1 cellular context compared by ENCODE assay signal in the genomic region with DNA sequence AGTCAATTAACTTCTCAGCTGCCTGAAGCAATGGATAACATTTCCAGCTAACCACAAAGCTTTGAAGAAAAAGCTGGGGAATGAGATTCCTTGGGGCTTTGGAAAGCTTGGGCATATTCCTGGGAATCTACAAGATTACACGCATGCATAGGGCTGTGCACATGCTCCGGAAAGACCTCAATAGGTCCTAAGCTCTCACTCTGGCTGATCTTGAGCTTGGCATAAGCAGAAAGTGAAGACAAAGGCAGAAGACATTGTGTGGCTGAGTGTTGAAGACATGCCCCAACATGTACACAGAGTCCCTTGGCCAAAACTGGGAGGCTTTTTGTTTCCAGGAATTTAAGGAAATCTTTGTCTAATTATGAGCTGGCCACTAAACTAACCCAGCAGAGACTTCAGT.
TF ChIP-seq lines count a peak whose summit lies in the region.

No MANE protein-coding gene starts in this region.

TF ChIP-seq in H1, 55 proteins besides CTCF, POLR2A, EP300 and RAD21:
- TF ChIP-seq RXRA (IDR thresholded peaks at IDR 0.05; ENCODE audit: insufficient read depth, low read depth, low read length) (no peak), SP1 (IDR thresholded peaks at IDR 0.05; ENCODE audit: low read depth, low read length) (no peak), CEBPB (IDR thresholded peaks at IDR 0.05; ENCODE audit: low read depth, low read length) (no peak), ZNF274 (IDR thresholded peaks at IDR 0.05; ENCODE audit: borderline replicate concordance, extremely low read depth, low read length) (no peak), EZH2 (IDR thresholded peaks at IDR 0.05; ENCODE audit: low read depth, low read length, severe bottlenecking) (no peak), CHD2 (IDR thresholded peaks at IDR 0.05; ENCODE audit: low read length) (no peak), EGR1 (IDR thresholded peaks at IDR 0.05; ENCODE audit: borderline replicate concordance, low read depth, low read length) (no peak), RNF2 (IDR thresholded peaks at IDR 0.05; ENCODE audit: borderline replicate concordance, low read depth, low read length, missing control alignments, poor library complexity, severe bottlenecking) (no peak), CHD1 (IDR thresholded peaks at IDR 0.05; ENCODE audit: low read depth, low read length) (no peak), GABPA (IDR thresholded peaks at IDR 0.05; ENCODE audit: borderline replicate concordance, insufficient read depth, low read length) (no peak), BRCA1 (IDR thresholded peaks at IDR 0.05; ENCODE audit: low read depth, low read length) (no peak), TCF12 (IDR thresholded peaks at IDR 0.05; ENCODE audit: low read depth, low read length) (no peak), BACH1 (IDR thresholded peaks at IDR 0.05; ENCODE audit: low read length) (no peak), JUN (IDR thresholded peaks at IDR 0.05; ENCODE audit: low read depth, low read length) (no peak), BCL11A (IDR thresholded peaks at IDR 0.05; ENCODE audit: low read depth in 2 of 2, low read length in 2 of 2) (no peak), SP4 (IDR thresholded peaks at IDR 0.05; ENCODE audit: low read length) (no peak), ASH2L (IDR thresholded peaks at IDR 0.05; ENCODE audit: low read length) (no peak), TEAD4 (IDR thresholded peaks at IDR 0.05; ENCODE audit: low read depth, low read length) (no peak)
- TF ChIP-seq, protein P1, sequence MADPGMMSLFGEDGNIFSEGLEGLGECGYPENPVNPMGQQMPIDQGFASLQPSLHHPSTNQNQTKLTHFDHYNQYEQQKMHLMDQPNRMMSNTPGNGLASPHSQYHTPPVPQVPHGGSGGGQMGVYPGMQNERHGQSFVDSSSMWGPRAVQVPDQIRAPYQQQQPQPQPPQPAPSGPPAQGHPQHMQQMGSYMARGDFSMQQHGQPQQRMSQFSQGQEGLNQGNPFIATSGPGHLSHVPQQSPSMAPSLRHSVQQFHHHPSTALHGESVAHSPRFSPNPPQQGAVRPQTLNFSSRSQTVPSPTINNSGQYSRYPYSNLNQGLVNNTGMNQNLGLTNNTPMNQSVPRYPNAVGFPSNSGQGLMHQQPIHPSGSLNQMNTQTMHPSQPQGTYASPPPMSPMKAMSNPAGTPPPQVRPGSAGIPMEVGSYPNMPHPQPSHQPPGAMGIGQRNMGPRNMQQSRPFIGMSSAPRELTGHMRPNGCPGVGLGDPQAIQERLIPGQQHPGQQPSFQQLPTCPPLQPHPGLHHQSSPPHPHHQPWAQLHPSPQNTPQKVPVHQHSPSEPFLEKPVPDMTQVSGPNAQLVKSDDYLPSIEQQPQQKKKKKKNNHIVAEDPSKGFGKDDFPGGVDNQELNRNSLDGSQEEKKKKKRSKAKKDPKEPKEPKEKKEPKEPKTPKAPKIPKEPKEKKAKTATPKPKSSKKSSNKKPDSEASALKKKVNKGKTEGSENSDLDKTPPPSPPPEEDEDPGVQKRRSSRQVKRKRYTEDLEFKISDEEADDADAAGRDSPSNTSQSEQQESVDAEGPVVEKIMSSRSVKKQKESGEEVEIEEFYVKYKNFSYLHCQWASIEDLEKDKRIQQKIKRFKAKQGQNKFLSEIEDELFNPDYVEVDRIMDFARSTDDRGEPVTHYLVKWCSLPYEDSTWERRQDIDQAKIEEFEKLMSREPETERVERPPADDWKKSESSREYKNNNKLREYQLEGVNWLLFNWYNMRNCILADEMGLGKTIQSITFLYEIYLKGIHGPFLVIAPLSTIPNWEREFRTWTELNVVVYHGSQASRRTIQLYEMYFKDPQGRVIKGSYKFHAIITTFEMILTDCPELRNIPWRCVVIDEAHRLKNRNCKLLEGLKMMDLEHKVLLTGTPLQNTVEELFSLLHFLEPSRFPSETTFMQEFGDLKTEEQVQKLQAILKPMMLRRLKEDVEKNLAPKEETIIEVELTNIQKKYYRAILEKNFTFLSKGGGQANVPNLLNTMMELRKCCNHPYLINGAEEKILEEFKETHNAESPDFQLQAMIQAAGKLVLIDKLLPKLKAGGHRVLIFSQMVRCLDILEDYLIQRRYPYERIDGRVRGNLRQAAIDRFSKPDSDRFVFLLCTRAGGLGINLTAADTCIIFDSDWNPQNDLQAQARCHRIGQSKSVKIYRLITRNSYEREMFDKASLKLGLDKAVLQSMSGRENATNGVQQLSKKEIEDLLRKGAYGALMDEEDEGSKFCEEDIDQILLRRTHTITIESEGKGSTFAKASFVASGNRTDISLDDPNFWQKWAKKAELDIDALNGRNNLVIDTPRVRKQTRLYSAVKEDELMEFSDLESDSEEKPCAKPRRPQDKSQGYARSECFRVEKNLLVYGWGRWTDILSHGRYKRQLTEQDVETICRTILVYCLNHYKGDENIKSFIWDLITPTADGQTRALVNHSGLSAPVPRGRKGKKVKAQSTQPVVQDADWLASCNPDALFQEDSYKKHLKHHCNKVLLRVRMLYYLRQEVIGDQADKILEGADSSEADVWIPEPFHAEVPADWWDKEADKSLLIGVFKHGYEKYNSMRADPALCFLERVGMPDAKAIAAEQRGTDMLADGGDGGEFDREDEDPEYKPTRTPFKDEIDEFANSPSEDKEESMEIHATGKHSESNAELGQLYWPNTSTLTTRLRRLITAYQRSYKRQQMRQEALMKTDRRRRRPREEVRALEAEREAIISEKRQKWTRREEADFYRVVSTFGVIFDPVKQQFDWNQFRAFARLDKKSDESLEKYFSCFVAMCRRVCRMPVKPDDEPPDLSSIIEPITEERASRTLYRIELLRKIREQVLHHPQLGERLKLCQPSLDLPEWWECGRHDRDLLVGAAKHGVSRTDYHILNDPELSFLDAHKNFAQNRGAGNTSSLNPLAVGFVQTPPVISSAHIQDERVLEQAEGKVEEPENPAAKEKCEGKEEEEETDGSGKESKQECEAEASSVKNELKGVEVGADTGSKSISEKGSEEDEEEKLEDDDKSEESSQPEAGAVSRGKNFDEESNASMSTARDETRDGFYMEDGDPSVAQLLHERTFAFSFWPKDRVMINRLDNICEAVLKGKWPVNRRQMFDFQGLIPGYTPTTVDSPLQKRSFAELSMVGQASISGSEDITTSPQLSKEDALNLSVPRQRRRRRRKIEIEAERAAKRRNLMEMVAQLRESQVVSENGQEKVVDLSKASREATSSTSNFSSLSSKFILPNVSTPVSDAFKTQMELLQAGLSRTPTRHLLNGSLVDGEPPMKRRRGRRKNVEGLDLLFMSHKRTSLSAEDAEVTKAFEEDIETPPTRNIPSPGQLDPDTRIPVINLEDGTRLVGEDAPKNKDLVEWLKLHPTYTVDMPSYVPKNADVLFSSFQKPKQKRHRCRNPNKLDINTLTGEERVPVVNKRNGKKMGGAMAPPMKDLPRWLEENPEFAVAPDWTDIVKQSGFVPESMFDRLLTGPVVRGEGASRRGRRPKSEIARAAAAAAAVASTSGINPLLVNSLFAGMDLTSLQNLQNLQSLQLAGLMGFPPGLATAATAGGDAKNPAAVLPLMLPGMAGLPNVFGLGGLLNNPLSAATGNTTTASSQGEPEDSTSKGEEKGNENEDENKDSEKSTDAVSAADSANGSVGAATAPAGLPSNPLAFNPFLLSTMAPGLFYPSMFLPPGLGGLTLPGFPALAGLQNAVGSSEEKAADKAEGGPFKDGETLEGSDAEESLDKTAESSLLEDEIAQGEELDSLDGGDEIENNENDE (IDR thresholded peaks at IDR 0.05; ENCODE audit: insufficient replicate concordance, low read length), result no peak
